ENCODE assay signal across 23 cellular contexts in the genomic region with DNA sequence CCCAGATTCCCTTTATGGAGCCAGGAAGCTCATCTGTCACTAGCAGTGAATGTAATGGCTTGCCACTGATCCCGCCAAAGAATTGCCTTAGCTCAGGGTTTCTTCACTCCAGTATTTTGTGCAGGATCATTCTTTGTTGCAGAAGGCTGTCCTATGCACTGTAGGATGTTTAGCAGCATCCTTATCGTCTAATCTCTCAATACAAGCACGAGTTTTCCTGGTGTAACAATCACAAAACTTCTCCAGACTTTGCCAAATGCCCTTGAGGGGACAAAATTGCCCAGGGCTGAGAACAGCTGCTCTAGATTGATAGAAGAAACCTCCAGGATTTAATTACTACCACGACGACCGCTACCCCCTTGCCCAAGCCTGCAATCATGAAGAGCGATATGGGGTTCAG. TPM values are rescaled to one million over a fixed set of nuclear protein-coding genes. Genes with fewer than 3 reads are reported as not detected.
DNase-seq lines count a peak whose midpoint lies in the region; ATAC-seq and TF ChIP-seq lines count a peak whose summit lies in the region.
"Had no signal": no experiment of that assay in that cellular context is flagged by ENCODE, and none has a peak within 500 bp of the region (broad histone marks: within the 10 kb centered on the region; RNA-seq: fewer than 3 reads in every experiment).

No MANE protein-coding gene starts in this region.

- H3K79me2 ChIP-seq in PC-3 (ENCODE audit: low read length), result no peaks in the 10 kb centered on the region

- H3K4me1 ChIP-seq in PC-3 (ENCODE audit: insufficient read depth, low read length), result no peaks in the 10 kb centered on the region
- H3K4me1 ChIP-seq in tibial nerve, result no peaks in the 10 kb centered on the region
- H3K4me1 ChIP-seq: BE2C; BLaER1 treated with 17β-estradiol and CSF1 and Interleukin-3, amounts not matched to agents 10 nM and 100 nM had no signal

- H3F3A ChIP-seq in PC-3 (ENCODE audit: low read length, unreplicated experiment), result no peaks in the 10 kb centered on the region

- no peak for TF ChIP-seq POLR2A in tibial nerve (IDR thresholded peaks at IDR 0.05)

- no peak for TF ChIP-seq EP300 in tibial nerve (IDR thresholded peaks at IDR 0.05)

- 68 to 75% methylated on average over 7 of the region's 7 CpGs for WGBS in tibial nerve, 2 donors

- H3K4me3 ChIP-seq in PC-3 (ENCODE audit: low read length), result no peak overlapping the region
- H3K4me3 ChIP-seq in fibroblast of villous mesenchyme (ENCODE audit: low read depth, low read length), result no peak overlapping the region
- no peak overlapping the region for H3K4me3 ChIP-seq in tibial nerve
- H3K4me3 ChIP-seq: A549; BLaER1 treated with 17β-estradiol and CSF1 and Interleukin-3, amounts not matched to agents 10 nM and 100 nM; GM12878; GM23248 had no signal

- no TSS peak for BruUV-seq in PC-3 (replicated peaks; lab: Mats Ljungman, UMichigan)

- H3K4me2 ChIP-seq in PC-3 (ENCODE audit: low read length), result no peak overlapping the region
- H3K4me2 ChIP-seq: A549; BLaER1 treated with 17β-estradiol and CSF1 and Interleukin-3, amounts not matched to agents 10 nM and 100 nM had no signal

- H4K20me1 ChIP-seq in PC-3 (ENCODE audit: low read length), result no peaks in the 10 kb centered on the region
- H4K20me1 ChIP-seq: BLaER1 treated with 17β-estradiol and CSF1 and Interleukin-3, amounts not matched to agents 10 nM and 100 nM had no signal

- DNase-seq in EH (ENCODE audit: low read depth), result peak; percentile 47
- DNase-seq in PC-3, result no peak
- DNase-seq in fibroblast of villous mesenchyme (ENCODE audit: low read depth), result peak; percentile 42
- no peak for DNase-seq in tibial nerve (ENCODE audit: low spot score in 2 of 2)
- no peak for DNase-seq in amniotic stem cell (lab: John Stamatoyannopoulos, UW)
- DNase-seq: 8988T; ACHN; AML-193; BE2C; CD4-positive, alpha-beta T cell; CD8-positive, alpha-beta memory T cell; DMS153; DND-41; EL; GDM1; GM23248; H9 had no signal

- TF ChIP-seq CTCF in PC-3 (conservative IDR thresholded peaks at IDR 0.05; ENCODE audit: low read depth, low read length) (no peak), VCaP (conservative IDR thresholded peaks at IDR 0.05) (no peak), fibroblast of villous mesenchyme (IDR thresholded peaks at IDR 0.05; ENCODE audit: insufficient read depth, low read depth, low read length) (no peak), tibial nerve (IDR thresholded peaks at IDR 0.05) (no peak)

- POLR2A ChIA-PET in PC-3 (lab: Charles Lee; ENCODE audit: unreplicated experiment), result no interaction called here

- H3K27ac ChIP-seq in PC-3 (ENCODE audit: low read length) (no peak overlapping the region), VCaP (0 out of 2 replicates have a peak overlapping the region, but pooled peaks have one; percentile 13), tibial nerve (no peak overlapping the region)
- H3K27ac ChIP-seq: A549; BLaER1 treated with 17β-estradiol and CSF1 and Interleukin-3, amounts not matched to agents 10 nM and 100 nM; GM23248 had no signal

- no peak overlapping the region for H3K9ac ChIP-seq in PC-3 (ENCODE audit: low read length)
- H3K9ac ChIP-seq: BLaER1 treated with 17β-estradiol and CSF1 and Interleukin-3, amounts not matched to agents 10 nM and 100 nM; GM23248 had no signal

- H3K9me3 ChIP-seq in PC-3 (ENCODE audit: low read length) (no peaks in the 10 kb centered on the region), tibial nerve (no peaks in the 10 kb centered on the region)
- H3K9me3 ChIP-seq: A549; BE2C; BLaER1 treated with 17β-estradiol and CSF1 and Interleukin-3, amounts not matched to agents 10 nM and 100 nM had no signal

- CTCF ChIA-PET in PC-3 (lab: Charles Lee), result no interaction called here

- intact Hi-C loops in PC-3 (cut with micrococcal nuclease), result no loop called here

- H3K9me2 ChIP-seq in PC-3 (replicated peaks; ENCODE audit: low read length), result no peaks in the 10 kb centered on the region

- H3K27me3 ChIP-seq in PC-3 (ENCODE audit: low read length), result peaks cover 8% of the 10 kb centered on the region; the same call in 1 of the 2 replicates
- H3K27me3 ChIP-seq in tibial nerve, result no peaks in the 10 kb centered on the region
- H3K27me3 ChIP-seq: BE2C; BLaER1 treated with 17β-estradiol and CSF1 and Interleukin-3, amounts not matched to agents 10 nM and 100 nM had no signal

- H3K36me3 ChIP-seq in PC-3 (ENCODE audit: low read depth, low read length) (no peaks in the 10 kb centered on the region), tibial nerve (no peaks in the 10 kb centered on the region)
- H3K36me3 ChIP-seq: BE2C; BLaER1 treated with 17β-estradiol and CSF1 and Interleukin-3, amounts not matched to agents 10 nM and 100 nM had no signal

- H2AFZ ChIP-seq in PC-3 (ENCODE audit: low read length), result 0 out of 2 replicates have a peak overlapping the region, but pooled peaks have one; percentile 7
- H2AFZ ChIP-seq: GM23248 had no signal

- no peak for ATAC-seq in PC-3
- ATAC-seq in HG03135 (IDR thresholded peaks at IDR 0.05; ENCODE audit: unreplicated experiment), result no peak
- ATAC-seq: A549, GM12878, HCT116 had no signal

RNA-seq across cellular contexts. Expression of gene SHQ1, which starts 6.8 kb away (rescaled TPM):
- total RNA-seq in PC-3 (2014; rRNA removed), result 16.6 and 19.6 TPM in 2 replicates
- total RNA-seq in fibroblast of villous mesenchyme, result 17.1 and 30.2 TPM in 2 replicates
- total RNA-seq in tibial nerve, result 10 to 100 TPM; 10.0 to 25.3 (median 19.5) TPM

RNA-seq across cellular contexts. Expression of gene GXYLT2, which starts 32.8 kb away (rescaled TPM):
- total RNA-seq in PC-3 (2014; rRNA removed), result 12.6 and 13.3 TPM in 2 replicates
- total RNA-seq in fibroblast of villous mesenchyme, result 15.8 and 18.1 TPM in 2 replicates
- total RNA-seq in tibial nerve, result 10 to 100 TPM; 16.7 to 33.6 (median 22.0) TPM
- total RNA-seq: CD8-positive, alpha-beta memory T cell had no signal

Comparison
In these comparisons a context has a peak if more than half of its experiments do, and no peak if none do; other contexts are left out.
1. DNase-seq: peak in EH (single experiment) and fibroblast of villous mesenchyme (single experiment); none in PC-3 (single experiment), tibial nerve (0 of 2) and amniotic stem cell (single experiment).